In the genomic region with DNA sequence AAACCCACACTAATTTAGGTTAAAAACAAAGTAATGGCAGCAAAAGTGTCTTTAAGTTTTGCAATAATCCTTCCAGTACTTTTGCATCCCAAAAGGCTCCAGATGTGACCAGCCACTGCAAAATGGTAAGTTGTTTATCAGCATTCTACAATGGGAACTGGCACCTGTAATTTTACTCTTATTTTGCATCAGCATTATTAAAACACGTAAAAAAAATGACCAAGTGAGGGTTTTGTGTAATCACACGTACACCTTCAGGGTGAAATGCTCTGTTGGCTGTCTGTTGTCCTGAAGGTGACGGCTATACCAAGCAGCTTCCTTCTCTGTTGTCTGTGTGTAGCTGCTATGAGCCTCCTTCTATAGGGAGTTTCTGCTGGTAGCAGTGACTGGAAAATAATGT, we compare ENCODE assay signal across 1 cellular context.
A peak's percentile ranks its signal among the peaks of the same experiment; 100 is the strongest.
TF ChIP-seq lines count a peak whose summit lies in the region.

No MANE protein-coding gene starts in this region.

TF ChIP-seq in SK-N-SH, 30 proteins besides CTCF, POLR2A, EP300 and RAD21:
- TF ChIP-seq RFX5 (IDR thresholded peaks at IDR 0.05; ENCODE audit: low read length) (no peak), TCF12 (IDR thresholded peaks at IDR 0.05) (peak; percentile 20; the same call in 1 of the 2 replicates)
TF ChIP-seq in SK-N-SH: peak in this region for 1.
